Comparison of ENCODE assay signal across 15 cellular contexts in genomic region chr16:81639931-81640680, GRCh38.
"Had no signal": no experiment of that assay in that cellular context is flagged by ENCODE, and none has a peak within 500 bp of the region (broad histone marks: within the 10 kb centered on the region; RNA-seq: fewer than 3 reads in every experiment).

No MANE protein-coding gene starts in this region.

- H3K27ac ChIP-seq: hepatocyte, left ventricle myocardium inferior, prostate gland, upper lobe of left lung, VCaP had no signal

- ATAC-seq: activated CD8-positive, alpha-beta memory T cell treated with anti-CD3 and anti-CD28 coated beads, Interleukin-2, amount 10 ng/mL, durations not matched to agents 7 days and 5 days; stimulated activated naive CD8-positive, alpha-beta T cell treated with anti-CD3 and anti-CD28 coated beads, Interleukin-15, Interleukin-2, amounts not matched to agents 100 U/mL and 50 U/mL, for 24 hours had no signal

- H3K27me3 ChIP-seq: hepatocyte, upper lobe of left lung had no signal

- H3K36me3 Mint-ChIP-seq: activated CD8-positive, alpha-beta memory T cell treated with anti-CD3 and anti-CD28 coated beads, Interleukin-2, amount 10 ng/mL, durations not matched to agents 7 days and 5 days had no signal

- DNase-seq: activated CD4-positive, alpha-beta T cell treated with anti-CD3 and anti-CD28 coated beads, Interleukin-2, amount 50 U/mL, for 48 hours; activated CD8-positive, alpha-beta memory T cell treated with anti-CD3 and anti-CD28 coated beads, Interleukin-2, amount 10 ng/mL, durations not matched to agents 7 days and 5 days; activated T-cell treated with anti-CD3 and anti-CD28 coated beads, Interleukin-2, amount 50 U/mL, for 1 hour; left ventricle myocardium inferior; right cardiac atrium; stimulated activated CD4-positive, alpha-beta T cell treated with anti-CD3 and anti-CD28 coated beads, Interleukin-4, amount 100 ng/mL, for 4 hours; stimulated activated CD8-positive, alpha-beta memory T cell treated with anti-CD3 and anti-CD28 coated beads, Interleukin-4, amount 100 ng/mL, for 48 hours; stimulated activated naive CD8-positive, alpha-beta T cell treated with anti-CD3 and anti-CD28 coated beads, Interleukin-15, Interleukin-2, amounts not matched to agents 100 U/mL and 50 U/mL, for 24 hours; upper lobe of left lung had no signal

- H3K4me2 ChIP-seq: hepatocyte, smooth muscle cell had no signal

- H3K4me3 ChIP-seq: hepatocyte, left ventricle myocardium inferior, prostate gland, smooth muscle cell, upper lobe of left lung had no signal

- H3K9me3 Mint-ChIP-seq: activated naive CD4-positive, alpha-beta T cell treated with anti-CD3 and anti-CD28 coated beads, Interleukin-2, amount 50 U/mL, for 24 hours; nephron had no signal

- H3K4me1 ChIP-seq: prostate gland had no signal

- H3K9me3 ChIP-seq: left ventricle myocardium inferior, prostate gland, upper lobe of left lung had no signal

- H3K27ac Mint-ChIP-seq: activated CD8-positive, alpha-beta memory T cell treated with anti-CD3 and anti-CD28 coated beads, Interleukin-2, amount 10 ng/mL, durations not matched to agents 7 days and 5 days; activated naive CD4-positive, alpha-beta T cell treated with anti-CD3 and anti-CD28 coated beads, Interleukin-2, amount 50 U/mL, for 24 hours had no signal

- H3K27me3 Mint-ChIP-seq: activated CD8-positive, alpha-beta memory T cell treated with anti-CD3 and anti-CD28 coated beads, Interleukin-2, amount 10 ng/mL, durations not matched to agents 7 days and 5 days; activated naive CD4-positive, alpha-beta T cell treated with anti-CD3 and anti-CD28 coated beads, Interleukin-2, amount 50 U/mL, for 24 hours had no signal

- H3K4me3 Mint-ChIP-seq: activated CD8-positive, alpha-beta memory T cell treated with anti-CD3 and anti-CD28 coated beads, Interleukin-2, amount 10 ng/mL, durations not matched to agents 7 days and 5 days; activated naive CD4-positive, alpha-beta T cell treated with anti-CD3 and anti-CD28 coated beads, Interleukin-2, amount 50 U/mL, for 24 hours; nephron had no signal

- H2AFZ ChIP-seq: hepatocyte had no signal

- H3K36me3 ChIP-seq: left ventricle myocardium inferior, prostate gland, upper lobe of left lung had no signal
